Comparison of ENCODE assay signal across 8 cellular contexts in genomic region chr7:156943091-156944041, GRCh38. TPM values are rescaled to one million over a fixed set of nuclear protein-coding genes. Genes with fewer than 3 reads are reported as not detected.
DNase-seq lines count a peak whose midpoint lies in the region; ATAC-seq and TF ChIP-seq lines count a peak whose summit lies in the region.

No MANE protein-coding gene starts in this region.

- DNase-seq in activated T-cell treated with anti-CD3 and anti-CD28 coated beads, Interleukin-2, amount 50 U/mL, for 72 hours: no peak
- DNase-seq in activated T-cell treated with anti-CD3 and anti-CD28 coated beads for 4 hours (no peak), activated B cell treated with CpG ODN at 0.5 μM for 24 hours (no peak), iris pigment epithelial cell (ENCODE audit: low read depth) (peak; percentile 17), HUDEP-2 (lab: John Stamatoyannopoulos, UW; ENCODE audit: unreplicated experiment in 76 of 76) (no peak), NCI-H526 treated with DMSO at 0.1 percent for 48 hours (lab: John Stamatoyannopoulos, UW) (no peak)
- DNase-seq in stimulated activated naive CD8-positive, alpha-beta T cell treated with anti-CD3 and anti-CD28 coated beads, Interleukin-15, amount 100 ng/mL, for 72 hours: no peak
- DNase-seq in activated CD4-positive, alpha-beta T cell treated with anti-CD3 and anti-CD28 coated beads, Interleukin-2, amount 50 U/mL, for 48 hours: no peak

- peak; percentile 66 to 75 for ATAC-seq in activated T-cell treated with anti-CD3 and anti-CD28 coated beads, Interleukin-2, amount 50 U/mL, for 72 hours (replicated peaks in 1 of 2)
- peak; percentile 18 for ATAC-seq in activated B cell treated with CpG ODN at 0.5 μM for 24 hours (ENCODE audit: low read depth)
- ATAC-seq in stimulated activated naive CD8-positive, alpha-beta T cell treated with anti-CD3 and anti-CD28 coated beads, Interleukin-15, amount 100 ng/mL, for 72 hours: peak; percentile 64

- peak overlapping the region; percentile 55 to 70 for H3K4me3 Mint-ChIP-seq in activated T-cell treated with anti-CD3 and anti-CD28 coated beads, Interleukin-2, amount 50 U/mL, for 72 hours
- H3K4me3 Mint-ChIP-seq in activated B cell treated with CpG ODN at 0.5 μM for 24 hours: no peak overlapping the region
- H3K4me3 Mint-ChIP-seq in stimulated activated naive CD8-positive, alpha-beta T cell treated with anti-CD3 and anti-CD28 coated beads, Interleukin-15, amount 100 ng/mL, for 72 hours: peak overlapping the region; percentile 35 to 67

- peaks cover 16 to 18% of the 10 kb centered on the region in 2 donors for H3K36me3 Mint-ChIP-seq in activated T-cell treated with anti-CD3 and anti-CD28 coated beads, Interleukin-2, amount 50 U/mL, for 72 hours (ENCODE audit: insufficient read depth in 2 of 2)
- H3K36me3 Mint-ChIP-seq in activated B cell treated with CpG ODN at 0.5 μM for 24 hours (ENCODE audit: low read depth): no peaks in the 10 kb centered on the region

- H3K27me3 Mint-ChIP-seq in activated T-cell treated with anti-CD3 and anti-CD28 coated beads, Interleukin-2, amount 50 U/mL, for 72 hours (ENCODE audit: low read depth): peaks cover 43% of the 10 kb centered on the region
- H3K27me3 Mint-ChIP-seq in activated B cell treated with CpG ODN at 0.5 μM for 24 hours: peaks cover 27% of the 10 kb centered on the region
- peaks cover 77% of the 10 kb centered on the region for H3K27me3 Mint-ChIP-seq in stimulated activated naive CD8-positive, alpha-beta T cell treated with anti-CD3 and anti-CD28 coated beads, Interleukin-15, amount 100 ng/mL, for 72 hours

- H3K4me1 Mint-ChIP-seq in activated T-cell treated with anti-CD3 and anti-CD28 coated beads, Interleukin-2, amount 50 U/mL, for 72 hours (ENCODE audit: low read depth): peaks cover 29% of the 10 kb centered on the region
- peaks cover 3% of the 10 kb centered on the region for H3K4me1 Mint-ChIP-seq in activated B cell treated with CpG ODN at 0.5 μM for 24 hours
- H3K4me1 Mint-ChIP-seq in stimulated activated naive CD8-positive, alpha-beta T cell treated with anti-CD3 and anti-CD28 coated beads, Interleukin-15, amount 100 ng/mL, for 72 hours: peaks cover 30% of the 10 kb centered on the region

- intact Hi-C loops in activated B cell treated with CpG ODN at 0.5 μM for 24 hours (cut with micrococcal nuclease): no loop called here

- peaks cover 9 to 14% of the 10 kb centered on the region in 2 donors for H3K9me3 Mint-ChIP-seq in activated T-cell treated with anti-CD3 and anti-CD28 coated beads, Interleukin-2, amount 50 U/mL, for 72 hours
- peaks cover 6% of the 10 kb centered on the region for H3K9me3 Mint-ChIP-seq in activated B cell treated with CpG ODN at 0.5 μM for 24 hours
- peaks cover 10 to 16% of the 10 kb centered on the region in 2 donors for H3K9me3 Mint-ChIP-seq in stimulated activated naive CD8-positive, alpha-beta T cell treated with anti-CD3 and anti-CD28 coated beads, Interleukin-15, amount 100 ng/mL, for 72 hours

- TF ChIP-seq CTCF in activated B cell treated with CpG ODN at 0.5 μM for 24 hours (IDR thresholded peaks at IDR 0.05): no peak

- CTCF ChIA-PET in activated B cell treated with CpG ODN at 0.5 μM for 24 hours (lab: Charles Lee): no interaction called here

- no peak overlapping the region for H3K27ac Mint-ChIP-seq in activated T-cell treated with anti-CD3 and anti-CD28 coated beads, Interleukin-2, amount 50 U/mL, for 72 hours
- H3K27ac Mint-ChIP-seq in activated B cell treated with CpG ODN at 0.5 μM for 24 hours: no peak overlapping the region
- peak overlapping the region in 1 of 2 donors; percentile 67 for H3K27ac Mint-ChIP-seq in stimulated activated naive CD8-positive, alpha-beta T cell treated with anti-CD3 and anti-CD28 coated beads, Interleukin-15, amount 100 ng/mL, for 72 hours

- POLR2A ChIA-PET in activated B cell treated with CpG ODN at 0.5 μM for 24 hours (lab: Charles Lee): interaction anchor here (0.6 kb wide), 1 partner anchor 55 kb away, joined by 6 read pairs; no protein-coding TSS in a partner anchor

RNA-seq across cellular contexts. Expression of gene NOM1, which starts 6.1 kb away (rescaled TPM):
- 10 to 100 TPM; 30.1 to 37.5 TPM for total RNA-seq in activated T-cell treated with anti-CD3 and anti-CD28 coated beads, Interleukin-2, amount 50 U/mL, for 72 hours
- total RNA-seq in activated B cell treated with CpG ODN at 0.5 μM for 24 hours: 34.7 and 39.1 TPM in 2 replicates

RNA-seq across cellular contexts. Expression of gene LMBR1, which starts 50.4 kb away (rescaled TPM):
- 10 to 100 TPM; 88.2 to 88.6 TPM for total RNA-seq in activated T-cell treated with anti-CD3 and anti-CD28 coated beads, Interleukin-2, amount 50 U/mL, for 72 hours
- total RNA-seq in activated B cell treated with CpG ODN at 0.5 μM for 24 hours: 54.6 and 67.9 TPM in 2 replicates

Comparison
In these comparisons a context has a peak if more than half of its experiments do, and no peak if none do; other contexts are left out.
1. ATAC-seq: peak in every context shown above with its lines; median percentile 70 in activated T-cell treated with anti-CD3 and anti-CD28 coated beads, Interleukin-2, amount 50 U/mL, for 72 hours; 64 in stimulated activated naive CD8-positive, alpha-beta T cell treated with anti-CD3 and anti-CD28 coated beads, Interleukin-15, amount 100 ng/mL, for 72 hours; 18 in activated B cell treated with CpG ODN at 0.5 μM for 24 hours.